21 cellular contexts compared by ENCODE assay signal in the genomic region with DNA sequence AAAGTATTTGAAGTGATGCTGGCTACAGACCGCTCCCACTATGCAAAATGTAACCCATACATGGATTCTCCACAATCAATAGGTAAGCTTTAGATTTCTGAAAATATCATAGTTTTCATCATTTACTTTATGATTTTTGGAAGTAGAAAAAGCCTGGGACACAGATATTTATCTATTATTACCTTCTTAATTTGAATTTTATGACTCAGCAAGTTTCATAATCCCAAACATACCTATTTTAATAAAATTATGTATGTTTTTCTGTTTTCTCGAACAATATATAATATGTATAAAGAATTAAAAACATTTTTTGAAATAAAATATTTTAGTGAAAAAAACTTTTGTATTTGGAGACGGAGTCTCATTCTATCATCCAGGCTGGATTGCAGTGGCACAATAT. TPM values are rescaled to one million over a fixed set of nuclear protein-coding genes. Genes with fewer than 3 reads are reported as not detected.
A peak's percentile ranks its signal among the peaks of the same experiment; 100 is the strongest.
DNase-seq lines count a peak whose midpoint lies in the region; ATAC-seq, FAIRE-seq and TF ChIP-seq lines count a peak whose summit lies in the region.
"Had no signal": no experiment of that assay in that cellular context is flagged by ENCODE, and none has a peak within 500 bp of the region (broad histone marks: within the 10 kb centered on the region; RNA-seq: fewer than 3 reads in every experiment).

No MANE protein-coding gene starts in this region.

- peaks cover 0 to 3% (median under 1%) of the 10 kb centered on the region in 7 donors for H3K9me3 Mint-ChIP-seq in CD4-positive, CD25-positive, alpha-beta regulatory T cell
- no peaks in the 10 kb centered on the region for H3K9me3 Mint-ChIP-seq in effector memory CD8-positive, alpha-beta T cell

- 97% methylated on average over 3 of the region's 3 CpGs for WGBS in A549 (ENCODE audit: missing lambda C conversion rate)

- FAIRE-seq in A549 (lab: Jason Lieb, UNC) (no peak), H54 (lab: Jason Lieb, UNC) (no peak)
- FAIRE-seq: D721Med, GM12878, H1 had no signal

- no peak overlapping the region for H3K4me3 ChIP-seq in A549
- H3K4me3 ChIP-seq in CD4-positive, CD25-positive, alpha-beta regulatory T cell (ENCODE audit: low read depth, low read length), result no peak overlapping the region
- H3K4me3 ChIP-seq: BLaER1, GM12878 had no signal

- CTCF ChIA-PET in A549 (lab: Yijun Ruan, JAX), result interaction anchor here (0.6 kb wide), 2 partner anchors 37 to 889 kb away, joined by 3 to 4 read pairs; no protein-coding TSS in a partner anchor

- H3K36me3 ChIP-seq in CD4-positive, CD25-positive, alpha-beta regulatory T cell (ENCODE audit: control insufficient read depth, insufficient read depth, low read length), result peaks cover 37% of the 10 kb centered on the region
- peaks cover 89% of the 10 kb centered on the region for H3K36me3 ChIP-seq in KOPT-K1 (ENCODE audit: insufficient read depth, low read length)

- H3K27me3 ChIP-seq in CD4-positive, CD25-positive, alpha-beta regulatory T cell (ENCODE audit: control insufficient read depth, insufficient read depth, low read length), result no peaks in the 10 kb centered on the region
- H3K27me3 ChIP-seq: BLaER1 had no signal

- H3K4me1 Mint-ChIP-seq in CD4-positive, CD25-positive, alpha-beta regulatory T cell, result peaks cover 5 to 11% (median 8%) of the 10 kb centered on the region in 4 donors
- H3K4me1 Mint-ChIP-seq in effector memory CD8-positive, alpha-beta T cell (ENCODE audit: low read depth in 2 of 2), result peaks cover 2 to 18% of the 10 kb centered on the region in 2 donors
- H3K4me1 Mint-ChIP-seq: B cell, H9 had no signal

- ATAC-seq in A549 (no peak), GM18858 (IDR thresholded peaks at IDR 0.05; ENCODE audit: unreplicated experiment) (no peak), HG03378 (IDR thresholded peaks at IDR 0.05; ENCODE audit: unreplicated experiment) (no peak)
- no peak for ATAC-seq in CD4-positive, CD25-positive, alpha-beta regulatory T cell (ENCODE audit: low read depth in 2 of 2)
- no peak for ATAC-seq in effector memory CD8-positive, alpha-beta T cell (replicated peaks)
- ATAC-seq: GM12878, HCT116 had no signal

- no peak for TF ChIP-seq RAD21 in A549 (conservative IDR thresholded peaks at IDR 0.05 in 1 of 2, IDR thresholded peaks at IDR 0.05 in 1 of 2)

- DNase-seq in A549 (ENCODE audit: low read depth in 1 of 2, low spot score in 1 of 2) (no peak), H54 (ENCODE audit: insufficient read length, low spot score) (no peak)
- DNase-seq in CD4-positive, CD25-positive, alpha-beta regulatory T cell, result no peak
- no peak for DNase-seq in effector memory CD8-positive, alpha-beta T cell
- DNase-seq: CD4-positive, alpha-beta T cell; CD8-positive, alpha-beta memory T cell; DMS 273 treated with DMSO at 0.1 percent for 48 hours; DMS79; EL; GDM1; H9 had no signal

- H3K36me3 Mint-ChIP-seq in CD4-positive, CD25-positive, alpha-beta regulatory T cell, result peaks cover 27% of the 10 kb centered on the region
- H3K36me3 Mint-ChIP-seq in effector memory CD8-positive, alpha-beta T cell (ENCODE audit: insufficient read depth), result peaks cover 74% of the 10 kb centered on the region

- H3K27ac ChIP-seq in A549 (no peak overlapping the region), KOPT-K1 (ENCODE audit: low read depth, low read length, poor library complexity, severe bottlenecking) (peak overlapping the region; percentile 34)
- no peak overlapping the region for H3K27ac ChIP-seq in CD4-positive, CD25-positive, alpha-beta regulatory T cell (ENCODE audit: insufficient read depth, low read length, poor library complexity, severe bottlenecking)
- H3K27ac ChIP-seq: BLaER1, C4-2B had no signal

- peaks cover 4% of the 10 kb centered on the region for H3K9me3 ChIP-seq in A549
- H3K9me3 ChIP-seq in CD4-positive, CD25-positive, alpha-beta regulatory T cell (ENCODE audit: control insufficient read depth in 2 of 2, low read length in 2 of 2), result peaks cover 0 to under 1% of the 10 kb centered on the region in 2 experiments
- H3K9me3 ChIP-seq in KOPT-K1 (ENCODE audit: insufficient read depth, low read length, poor library complexity, severe bottlenecking), result peaks cover 14% of the 10 kb centered on the region

- H3K4me1 ChIP-seq in A549, result peaks cover 5% of the 10 kb centered on the region; the same call in 1 of the 3 replicates
- no peaks in the 10 kb centered on the region for H3K4me1 ChIP-seq in CD4-positive, CD25-positive, alpha-beta regulatory T cell (ENCODE audit: control insufficient read depth, insufficient read depth, low read length, poor library complexity, severe bottlenecking)
- H3K4me1 ChIP-seq: BLaER1 had no signal

- POLR2A ChIA-PET in A549 (lab: Yijun Ruan, JAX), result no interaction called here

- TF ChIP-seq CTCF in A549 (IDR thresholded peaks at IDR 0.05), result no peak

- no peak overlapping the region for H3K4me3 Mint-ChIP-seq in CD4-positive, CD25-positive, alpha-beta regulatory T cell
- H3K4me3 Mint-ChIP-seq in effector memory CD8-positive, alpha-beta T cell, result no peak overlapping the region
- H3K4me3 Mint-ChIP-seq: B cell; CD4-positive, alpha-beta T cell; CD8-positive, alpha-beta memory T cell; H9 had no signal

- no peaks in the 10 kb centered on the region for H3K27me3 Mint-ChIP-seq in CD4-positive, CD25-positive, alpha-beta regulatory T cell
- H3K27me3 Mint-ChIP-seq in effector memory CD8-positive, alpha-beta T cell, result no peaks in the 10 kb centered on the region
- H3K27me3 Mint-ChIP-seq: B cell; CD4-positive, alpha-beta T cell; CD8-positive, alpha-beta memory T cell had no signal

- TF ChIP-seq POLR2A in A549 (IDR thresholded peaks at IDR 0.05; ENCODE audit: low read length) (no peak), H54 (IDR thresholded peaks at IDR 0.05; ENCODE audit: low read depth, low read length) (no peak)

- H3K4me2 ChIP-seq in A549, result no peak overlapping the region
- H3K4me2 ChIP-seq: BLaER1 had no signal

- TF ChIP-seq EP300 in A549 (IDR thresholded peaks at IDR 0.05), result no peak

- H3K27ac Mint-ChIP-seq in CD4-positive, CD25-positive, alpha-beta regulatory T cell, result peak overlapping the region in 2 of 3 donors; percentile 6 to 20
- peak overlapping the region; percentile 9 to 79 for H3K27ac Mint-ChIP-seq in effector memory CD8-positive, alpha-beta T cell
- H3K27ac Mint-ChIP-seq: B cell; CD4-positive, alpha-beta T cell; H9 had no signal

TF ChIP-seq in A549, 52 proteins besides CTCF, POLR2A, EP300 and RAD21:
- TF ChIP-seq FOSB (CRISPR knock-in tag; IDR thresholded peaks at IDR 0.05) (no peak), SREBF2 (IDR thresholded peaks at IDR 0.05) (no peak), GATA3 (IDR thresholded peaks at IDR 0.05; ENCODE audit: borderline replicate concordance) (no peak), ZSCAN20 (CRISPR knock-in tag; IDR thresholded peaks at IDR 0.05) (no peak), MAFK (IDR thresholded peaks at IDR 0.05; ENCODE audit: partially characterized antibody) (peak; percentile 10)
TF ChIP-seq in A549: peak in this region for 1.

RNA-seq across cellular contexts. Expression of gene PCMT1, which starts 21.6 kb away (rescaled TPM):
- polyA plus RNA-seq in A549 (2011; rRNA removed) (89.5 and 99.3 TPM in 2 replicates), A549 (2017; fragmentation: RNase III; extraction: RNeasy Plus Mini Kit Qiagen cat#74134 plus additional on column Dnase treatment) (86.6 to 92.4 TPM (median 91.0 TPM) in 3 replicates)
- 111 and 136 TPM in 2 replicates for polyA plus RNA-seq in A549 (2012; cell fraction: cytosol; rRNA removed)
- polyA plus RNA-seq in A549 (2012; cell fraction: nucleus; rRNA removed), result 82.7 and 92.9 TPM in 2 replicates
- 21.9 and 27.9 TPM in 2 replicates for polyA minus RNA-seq in A549 (2011; rRNA and poly(A)+ RNA removed)
- 44.8 TPM for total RNA-seq in CD4-positive, CD25-positive, alpha-beta regulatory T cell
- polyA plus RNA-seq in CD4-positive, CD25-positive, alpha-beta regulatory T cell, result 100 to 1,000 TPM; 166 to 228 (median 175) TPM

RNA-seq across cellular contexts. Expression of gene NUP43, which starts 24.9 kb away (rescaled TPM):
- polyA plus RNA-seq in A549 (2011; rRNA removed), result 40.3 and 49.5 TPM in 2 replicates
- polyA plus RNA-seq in A549 (2012; cell fraction: cytosol; rRNA removed), result 8.1 and 9.3 TPM in 2 replicates
- 6.4 and 12.1 TPM in 2 replicates for polyA plus RNA-seq in A549 (2012; cell fraction: nucleus; rRNA removed)
- polyA plus RNA-seq in A549 (2017; fragmentation: RNase III; extraction: RNeasy Plus Mini Kit Qiagen cat#74134 plus additional on column Dnase treatment), result 19.2 to 21.3 TPM (median 20.0 TPM) in 3 replicates
- polyA minus RNA-seq in A549 (2011; rRNA and poly(A)+ RNA removed), result 70.4 and 76.7 TPM in 2 replicates
- total RNA-seq in CD4-positive, CD25-positive, alpha-beta regulatory T cell, result 22.4 TPM
- polyA plus RNA-seq in CD4-positive, CD25-positive, alpha-beta regulatory T cell, result 10 to 100 TPM in 1 of 4 donors, 1 to 10 TPM in 3; 4.0 to 10.7 (median 5.6) TPM

RNA-seq across cellular contexts. Expression of gene LATS1, which starts 53.3 kb away (rescaled TPM):
- polyA plus RNA-seq in A549 (2011; rRNA removed), result 18.5 and 19.8 TPM in 2 replicates
- 4.0 and 4.7 TPM in 2 replicates for polyA plus RNA-seq in A549 (2012; cell fraction: cytosol; rRNA removed)
- 2.9 and 3.9 TPM in 2 replicates for polyA plus RNA-seq in A549 (2012; cell fraction: nucleus; rRNA removed)
- 6.1 to 6.6 TPM (median 6.2 TPM) in 3 replicates for polyA plus RNA-seq in A549 (2017; fragmentation: RNase III; extraction: RNeasy Plus Mini Kit Qiagen cat#74134 plus additional on column Dnase treatment)
- 27.2 and 28.4 TPM in 2 replicates for polyA minus RNA-seq in A549 (2011; rRNA and poly(A)+ RNA removed)
- total RNA-seq in CD4-positive, CD25-positive, alpha-beta regulatory T cell, result 40.9 TPM
- polyA plus RNA-seq in CD4-positive, CD25-positive, alpha-beta regulatory T cell, result 10 to 100 TPM in 3 of 4 donors, 1 to 10 TPM in 1; 8.9 to 12.4 (median 12.1) TPM
